Comparison of ENCODE assay signal across 9 cellular contexts in genomic region chr15:70062321-70062956, GRCh38. TPM values are rescaled to one million over a fixed set of nuclear protein-coding genes. Genes with fewer than 3 reads are reported as not detected.
DNase-seq lines count a peak whose midpoint lies in the region; ATAC-seq lines count a peak whose summit lies in the region.
"Had no signal": no experiment of that assay in that cellular context is flagged by ENCODE, and none has a peak within 500 bp of the region (broad histone marks: within the 10 kb centered on the region; RNA-seq: fewer than 3 reads in every experiment).

No MANE protein-coding gene starts in this region.

- no peaks in the 10 kb centered on the region for H3K4me1 Mint-ChIP-seq in activated naive CD8-positive, alpha-beta T cell treated with anti-CD3 and anti-CD28 coated beads, Interleukin-2, amount 50 U/mL, for 24 hours

- intact Hi-C loops in left cardiac atrium (cut with DNase I), result no loop called here

- no peak overlapping the region for H3K4me3 ChIP-seq in skeletal muscle satellite cell (ENCODE audit: low read length)
- H3K4me3 ChIP-seq: upper lobe of left lung had no signal

- H3K4me2 ChIP-seq in skeletal muscle satellite cell (ENCODE audit: low read length), result peak overlapping the region; percentile 51

- ATAC-seq in left cardiac atrium (peak; percentile 87 to 89), GM21576 (IDR thresholded peaks at IDR 0.05; ENCODE audit: unreplicated experiment) (no peak), HG03097 (IDR thresholded peaks at IDR 0.05; ENCODE audit: low FRiP score, unreplicated experiment) (no peak)
- no peak for ATAC-seq in activated naive CD8-positive, alpha-beta T cell treated with anti-CD3 and anti-CD28 coated beads, Interleukin-2, amount 50 U/mL, for 24 hours

- no peaks in the 10 kb centered on the region for H3K27me3 Mint-ChIP-seq in activated naive CD8-positive, alpha-beta T cell treated with anti-CD3 and anti-CD28 coated beads, Interleukin-2, amount 50 U/mL, for 24 hours

- peaks cover 38% of the 10 kb centered on the region for H3K36me3 Mint-ChIP-seq in activated naive CD8-positive, alpha-beta T cell treated with anti-CD3 and anti-CD28 coated beads, Interleukin-2, amount 50 U/mL, for 24 hours (ENCODE audit: low read depth)

- no peaks in the 10 kb centered on the region for H3K9me3 ChIP-seq in skeletal muscle satellite cell (replicated peaks; ENCODE audit: low read length)
- H3K9me3 ChIP-seq: upper lobe of left lung had no signal

- no peaks in the 10 kb centered on the region for H3K9me3 Mint-ChIP-seq in activated naive CD8-positive, alpha-beta T cell treated with anti-CD3 and anti-CD28 coated beads, Interleukin-2, amount 50 U/mL, for 24 hours

- DNase-seq in M059J (ENCODE audit: low read depth) (peak; percentile 86), SW480 (ENCODE audit: low spot score) (peak; percentile 94), left cardiac atrium (peak; percentile 69), SIG-M5 (lab: John Stamatoyannopoulos, UW) (no peak)
- DNase-seq in activated naive CD8-positive, alpha-beta T cell treated with anti-CD3 and anti-CD28 coated beads, Interleukin-2, amount 50 U/mL, for 24 hours, result no peak

- H3K4me1 ChIP-seq in skeletal muscle satellite cell (ENCODE audit: control insufficient read depth, insufficient read depth, low read length), result peaks cover 24% of the 10 kb centered on the region

- no peak overlapping the region for H3K4me3 Mint-ChIP-seq in activated naive CD8-positive, alpha-beta T cell treated with anti-CD3 and anti-CD28 coated beads, Interleukin-2, amount 50 U/mL, for 24 hours

- H3K9ac ChIP-seq in skeletal muscle satellite cell (ENCODE audit: low read depth, low read length), result no peak overlapping the region

- no peak overlapping the region for H3K27ac Mint-ChIP-seq in activated naive CD8-positive, alpha-beta T cell treated with anti-CD3 and anti-CD28 coated beads, Interleukin-2, amount 50 U/mL, for 24 hours

- no peaks in the 10 kb centered on the region for H3K27me3 ChIP-seq in skeletal muscle satellite cell (ENCODE audit: control insufficient read depth, insufficient read depth, low read length)
- H3K27me3 ChIP-seq: upper lobe of left lung had no signal

- H3K36me3 ChIP-seq in skeletal muscle satellite cell (ENCODE audit: insufficient read depth, low read length), result peaks cover 78% of the 10 kb centered on the region

RNA-seq across cellular contexts. Expression of gene TLE3, which starts 35.3 kb away (rescaled TPM):
- total RNA-seq in M059J (2014; rRNA removed; shearing (Covaris generic)), result 6.4 and 15.6 TPM in 2 replicates
- 10 to 100 TPM; 22.4 to 29.3 TPM for total RNA-seq in left cardiac atrium
- 22.8 and 29.9 TPM in 2 replicates for total RNA-seq in skeletal muscle satellite cell (2012; rRNA removed)

Comparison
In these comparisons a context has a peak if more than half of its experiments do, and no peak if none do; other contexts are left out.
1. DNase-seq: peak in M059J (single experiment), SW480 (single experiment) and left cardiac atrium (single experiment); none in activated naive CD8-positive, alpha-beta T cell treated with anti-CD3 and anti-CD28 coated beads, Interleukin-2, amount 50 U/mL, for 24 hours (single experiment) and SIG-M5 (single experiment).
2. ATAC-seq: peak in left cardiac atrium (2 of 2); none in activated naive CD8-positive, alpha-beta T cell treated with anti-CD3 and anti-CD28 coated beads, Interleukin-2, amount 50 U/mL, for 24 hours (single experiment), GM21576 (single experiment) and HG03097 (single experiment).